Comparison of ENCODE assay signal across 1 cellular context in the genomic region with DNA sequence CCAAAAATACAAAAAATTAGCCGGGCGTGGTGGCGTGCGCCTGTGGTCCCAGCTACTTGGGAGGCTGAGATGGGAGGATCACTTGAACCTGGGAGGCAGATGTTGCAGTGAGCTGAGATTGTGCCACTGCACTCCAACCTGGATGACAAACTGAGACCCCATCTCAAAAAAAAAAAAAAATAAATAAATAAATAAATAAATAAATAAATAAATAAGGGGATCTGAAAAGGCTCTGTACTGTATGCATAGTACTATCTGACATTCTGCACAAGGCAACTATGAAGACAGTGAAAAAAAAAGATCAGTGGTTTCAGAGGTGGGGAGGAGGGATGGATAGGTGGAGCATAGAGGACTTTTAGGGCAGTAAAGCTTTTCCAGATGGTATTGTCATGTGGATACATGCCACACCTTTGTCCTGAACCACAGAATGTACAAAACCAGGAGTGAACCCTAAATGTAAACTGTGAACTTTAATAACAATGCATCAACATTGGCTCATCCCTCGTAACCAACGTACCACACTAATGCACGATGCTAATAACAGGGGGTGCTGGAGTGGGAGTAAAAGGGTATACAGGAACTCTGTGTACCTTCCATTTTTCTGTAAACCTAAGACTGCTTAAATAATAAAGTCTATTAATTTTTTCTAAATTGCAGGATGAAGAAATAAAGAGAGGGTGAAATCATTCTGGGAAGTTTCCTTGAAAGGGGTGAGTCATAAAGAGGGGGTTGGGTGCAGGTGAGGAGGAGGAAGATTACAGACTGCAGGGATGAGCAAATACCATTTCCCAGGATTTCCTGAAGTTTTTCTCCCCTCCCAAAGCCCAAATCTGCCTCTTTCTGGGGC.
TF ChIP-seq lines count a peak whose summit lies in the region.

No MANE protein-coding gene starts in this region.

TF ChIP-seq in HEK293, 187 proteins besides CTCF, POLR2A, EP300 and RAD21 (continued from another document):
- TF ChIP-seq, protein P1, sequence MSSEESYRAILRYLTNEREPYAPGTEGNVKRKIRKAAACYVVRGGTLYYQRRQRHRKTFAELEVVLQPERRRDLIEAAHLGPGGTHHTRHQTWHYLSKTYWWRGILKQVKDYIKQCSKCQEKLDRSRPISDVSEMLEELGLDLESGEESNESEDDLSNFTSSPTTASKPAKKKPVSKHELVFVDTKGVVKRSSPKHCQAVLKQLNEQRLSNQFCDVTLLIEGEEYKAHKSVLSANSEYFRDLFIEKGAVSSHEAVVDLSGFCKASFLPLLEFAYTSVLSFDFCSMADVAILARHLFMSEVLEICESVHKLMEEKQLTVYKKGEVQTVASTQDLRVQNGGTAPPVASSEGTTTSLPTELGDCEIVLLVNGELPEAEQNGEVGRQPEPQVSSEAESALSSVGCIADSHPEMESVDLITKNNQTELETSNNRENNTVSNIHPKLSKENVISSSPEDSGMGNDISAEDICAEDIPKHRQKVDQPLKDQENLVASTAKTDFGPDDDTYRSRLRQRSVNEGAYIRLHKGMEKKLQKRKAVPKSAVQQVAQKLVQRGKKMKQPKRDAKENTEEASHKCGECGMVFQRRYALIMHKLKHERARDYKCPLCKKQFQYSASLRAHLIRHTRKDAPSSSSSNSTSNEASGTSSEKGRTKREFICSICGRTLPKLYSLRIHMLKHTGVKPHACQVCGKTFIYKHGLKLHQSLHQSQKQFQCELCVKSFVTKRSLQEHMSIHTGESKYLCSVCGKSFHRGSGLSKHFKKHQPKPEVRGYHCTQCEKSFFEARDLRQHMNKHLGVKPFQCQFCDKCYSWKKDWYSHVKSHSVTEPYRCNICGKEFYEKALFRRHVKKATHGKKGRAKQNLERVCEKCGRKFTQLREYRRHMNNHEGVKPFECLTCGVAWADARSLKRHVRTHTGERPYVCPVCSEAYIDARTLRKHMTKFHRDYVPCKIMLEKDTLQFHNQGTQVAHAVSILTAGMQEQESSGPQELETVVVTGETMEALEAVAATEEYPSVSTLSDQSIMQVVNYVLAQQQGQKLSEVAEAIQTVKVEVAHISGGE (tag by site-specific recombination; conservative IDR thresholded peaks at IDR 0.05; ENCODE audit: low read depth) = peak; percentile 71
- TF ChIP-seq, protein P2, sequence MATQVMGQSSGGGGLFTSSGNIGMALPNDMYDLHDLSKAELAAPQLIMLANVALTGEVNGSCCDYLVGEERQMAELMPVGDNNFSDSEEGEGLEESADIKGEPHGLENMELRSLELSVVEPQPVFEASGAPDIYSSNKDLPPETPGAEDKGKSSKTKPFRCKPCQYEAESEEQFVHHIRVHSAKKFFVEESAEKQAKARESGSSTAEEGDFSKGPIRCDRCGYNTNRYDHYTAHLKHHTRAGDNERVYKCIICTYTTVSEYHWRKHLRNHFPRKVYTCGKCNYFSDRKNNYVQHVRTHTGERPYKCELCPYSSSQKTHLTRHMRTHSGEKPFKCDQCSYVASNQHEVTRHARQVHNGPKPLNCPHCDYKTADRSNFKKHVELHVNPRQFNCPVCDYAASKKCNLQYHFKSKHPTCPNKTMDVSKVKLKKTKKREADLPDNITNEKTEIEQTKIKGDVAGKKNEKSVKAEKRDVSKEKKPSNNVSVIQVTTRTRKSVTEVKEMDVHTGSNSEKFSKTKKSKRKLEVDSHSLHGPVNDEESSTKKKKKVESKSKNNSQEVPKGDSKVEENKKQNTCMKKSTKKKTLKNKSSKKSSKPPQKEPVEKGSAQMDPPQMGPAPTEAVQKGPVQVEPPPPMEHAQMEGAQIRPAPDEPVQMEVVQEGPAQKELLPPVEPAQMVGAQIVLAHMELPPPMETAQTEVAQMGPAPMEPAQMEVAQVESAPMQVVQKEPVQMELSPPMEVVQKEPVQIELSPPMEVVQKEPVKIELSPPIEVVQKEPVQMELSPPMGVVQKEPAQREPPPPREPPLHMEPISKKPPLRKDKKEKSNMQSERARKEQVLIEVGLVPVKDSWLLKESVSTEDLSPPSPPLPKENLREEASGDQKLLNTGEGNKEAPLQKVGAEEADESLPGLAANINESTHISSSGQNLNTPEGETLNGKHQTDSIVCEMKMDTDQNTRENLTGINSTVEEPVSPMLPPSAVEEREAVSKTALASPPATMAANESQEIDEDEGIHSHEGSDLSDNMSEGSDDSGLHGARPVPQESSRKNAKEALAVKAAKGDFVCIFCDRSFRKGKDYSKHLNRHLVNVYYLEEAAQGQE (tag by site-specific recombination; IDR thresholded peaks at IDR 0.05) = 0 out of 2 replicates have a peak, but pooled peaks have one; percentile 31
- TF ChIP-seq ZNF394 (tag by site-specific recombination; IDR thresholded peaks at IDR 0.05; ENCODE audit: borderline replicate concordance) = peak; percentile 85; the same call in 1 of the 2 replicates
- TF ChIP-seq ZNF266 (tag by site-specific recombination; IDR thresholded peaks at IDR 0.05; ENCODE audit: low read depth) = peak; percentile 20; the same call in 1 of the 2 replicates
- 0 out of 2 replicates have a peak, but pooled peaks have one; percentile 49 for TF ChIP-seq ZNF664 (tag by site-specific recombination; IDR thresholded peaks at IDR 0.05)
- TF ChIP-seq, protein P3, sequence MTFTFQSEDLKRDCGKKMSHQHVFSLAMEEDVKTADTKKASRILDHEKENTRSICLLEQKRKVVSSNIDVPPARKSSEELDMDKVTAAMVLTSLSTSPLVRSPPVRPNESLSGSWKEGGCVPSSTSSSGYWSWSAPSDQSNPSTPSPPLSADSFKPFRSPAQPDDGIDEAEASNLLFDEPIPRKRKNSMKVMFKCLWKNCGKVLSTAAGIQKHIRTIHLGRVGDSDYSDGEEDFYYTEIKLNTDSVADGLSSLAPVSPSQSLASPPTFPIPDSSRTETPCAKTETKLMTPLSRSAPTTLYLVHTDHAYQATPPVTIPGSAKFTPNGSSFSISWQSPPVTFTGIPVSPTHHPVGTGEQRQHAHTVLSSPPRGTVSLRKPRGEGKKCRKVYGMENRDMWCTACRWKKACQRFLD (tag by site-specific recombination; IDR thresholded peaks at IDR 0.05) = no peak
- TF ChIP-seq, protein P4, sequence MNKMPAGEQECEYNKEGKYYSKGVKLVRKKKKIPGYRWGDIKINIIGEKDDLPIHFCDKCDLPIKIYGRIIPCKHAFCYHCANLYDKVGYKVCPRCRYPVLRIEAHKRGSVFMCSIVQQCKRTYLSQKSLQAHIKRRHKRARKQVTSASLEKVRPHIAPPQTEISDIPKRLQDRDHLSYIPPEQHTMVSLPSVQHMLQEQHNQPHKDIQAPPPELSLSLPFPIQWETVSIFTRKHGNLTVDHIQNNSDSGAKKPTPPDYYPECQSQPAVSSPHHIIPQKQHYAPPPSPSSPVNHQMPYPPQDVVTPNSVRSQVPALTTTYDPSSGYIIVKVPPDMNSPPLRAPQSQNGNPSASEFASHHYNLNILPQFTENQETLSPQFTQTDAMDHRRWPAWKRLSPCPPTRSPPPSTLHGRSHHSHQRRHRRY (tag by site-specific recombination; IDR thresholded peaks at IDR 0.05) = no peak
- TF ChIP-seq, protein P5, sequence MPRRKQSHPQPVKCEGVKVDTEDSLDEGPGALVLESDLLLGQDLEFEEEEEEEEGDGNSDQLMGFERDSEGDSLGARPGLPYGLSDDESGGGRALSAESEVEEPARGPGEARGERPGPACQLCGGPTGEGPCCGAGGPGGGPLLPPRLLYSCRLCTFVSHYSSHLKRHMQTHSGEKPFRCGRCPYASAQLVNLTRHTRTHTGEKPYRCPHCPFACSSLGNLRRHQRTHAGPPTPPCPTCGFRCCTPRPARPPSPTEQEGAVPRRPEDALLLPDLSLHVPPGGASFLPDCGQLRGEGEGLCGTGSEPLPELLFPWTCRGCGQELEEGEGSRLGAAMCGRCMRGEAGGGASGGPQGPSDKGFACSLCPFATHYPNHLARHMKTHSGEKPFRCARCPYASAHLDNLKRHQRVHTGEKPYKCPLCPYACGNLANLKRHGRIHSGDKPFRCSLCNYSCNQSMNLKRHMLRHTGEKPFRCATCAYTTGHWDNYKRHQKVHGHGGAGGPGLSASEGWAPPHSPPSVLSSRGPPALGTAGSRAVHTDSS (tag by site-specific recombination; IDR thresholded peaks at IDR 0.05) = no peak
- TF ChIP-seq ZNF623 (tag by site-specific recombination; IDR thresholded peaks at IDR 0.05) = peak; percentile 62
- TF ChIP-seq, protein P6, sequence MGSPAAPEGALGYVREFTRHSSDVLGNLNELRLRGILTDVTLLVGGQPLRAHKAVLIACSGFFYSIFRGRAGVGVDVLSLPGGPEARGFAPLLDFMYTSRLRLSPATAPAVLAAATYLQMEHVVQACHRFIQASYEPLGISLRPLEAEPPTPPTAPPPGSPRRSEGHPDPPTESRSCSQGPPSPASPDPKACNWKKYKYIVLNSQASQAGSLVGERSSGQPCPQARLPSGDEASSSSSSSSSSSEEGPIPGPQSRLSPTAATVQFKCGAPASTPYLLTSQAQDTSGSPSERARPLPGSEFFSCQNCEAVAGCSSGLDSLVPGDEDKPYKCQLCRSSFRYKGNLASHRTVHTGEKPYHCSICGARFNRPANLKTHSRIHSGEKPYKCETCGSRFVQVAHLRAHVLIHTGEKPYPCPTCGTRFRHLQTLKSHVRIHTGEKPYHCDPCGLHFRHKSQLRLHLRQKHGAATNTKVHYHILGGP (tag by site-specific recombination; IDR thresholded peaks at IDR 0.05) = peak; percentile 16; the same call in 1 of the 2 replicates
